1 cellular context compared by ENCODE assay signal in genomic region chr1:18283601-18284385, GRCh38.
TF ChIP-seq lines count a peak whose summit lies in the region.

No MANE protein-coding gene starts in this region.

TF ChIP-seq in HepG2, 621 proteins besides CTCF, POLR2A, EP300 and RAD21 (continued from another document):
- TF ChIP-seq GABPA (IDR thresholded peaks at IDR 0.05; ENCODE audit: low read depth, low read length) = no peak
- TF ChIP-seq GABPA (CRISPR knock-in tag; IDR thresholded peaks at IDR 0.05; ENCODE audit: low read depth) = peak; percentile 35; the same call in 1 of the 2 replicates
- no peak for TF ChIP-seq ZC3H13 (CRISPR knock-in tag; IDR thresholded peaks at IDR 0.05)
- TF ChIP-seq ZNF530 (CRISPR knock-in tag; IDR thresholded peaks at IDR 0.05; ENCODE audit: low read depth) = no peak
- no peak for TF ChIP-seq CBX2 (IDR thresholded peaks at IDR 0.05; ENCODE audit: low read depth, low read length)
- TF ChIP-seq CBX2 (CRISPR knock-in tag; IDR thresholded peaks at IDR 0.05; ENCODE audit: low read depth) = no peak
- no peak for TF ChIP-seq TOPORS (CRISPR knock-in tag; IDR thresholded peaks at IDR 0.05)
- no peak for TF ChIP-seq FOXC1 (CRISPR knock-in tag; IDR thresholded peaks at IDR 0.05; ENCODE audit: borderline replicate concordance)
- no peak for TF ChIP-seq RAD51 (IDR thresholded peaks at IDR 0.05; ENCODE audit: borderline replicate concordance)
- TF ChIP-seq ZSCAN25 (CRISPR knock-in tag; IDR thresholded peaks at IDR 0.05) = peak; percentile 90; the same call in 1 of the 2 replicates
- no peak for TF ChIP-seq HCFC1 (IDR thresholded peaks at IDR 0.05; ENCODE audit: low read depth, low read length)
- TF ChIP-seq ZNF878 (CRISPR knock-in tag; IDR thresholded peaks at IDR 0.05) = no peak
- TF ChIP-seq ATF4 (CRISPR knock-in tag; IDR thresholded peaks at IDR 0.05) = no peak
- no peak for TF ChIP-seq CENPT (CRISPR knock-in tag; IDR thresholded peaks at IDR 0.05; ENCODE audit: low read depth)
TF ChIP-seq in HepG2: peak in this region for 4.
